8 cellular contexts compared by ENCODE assay signal in the genomic region with DNA sequence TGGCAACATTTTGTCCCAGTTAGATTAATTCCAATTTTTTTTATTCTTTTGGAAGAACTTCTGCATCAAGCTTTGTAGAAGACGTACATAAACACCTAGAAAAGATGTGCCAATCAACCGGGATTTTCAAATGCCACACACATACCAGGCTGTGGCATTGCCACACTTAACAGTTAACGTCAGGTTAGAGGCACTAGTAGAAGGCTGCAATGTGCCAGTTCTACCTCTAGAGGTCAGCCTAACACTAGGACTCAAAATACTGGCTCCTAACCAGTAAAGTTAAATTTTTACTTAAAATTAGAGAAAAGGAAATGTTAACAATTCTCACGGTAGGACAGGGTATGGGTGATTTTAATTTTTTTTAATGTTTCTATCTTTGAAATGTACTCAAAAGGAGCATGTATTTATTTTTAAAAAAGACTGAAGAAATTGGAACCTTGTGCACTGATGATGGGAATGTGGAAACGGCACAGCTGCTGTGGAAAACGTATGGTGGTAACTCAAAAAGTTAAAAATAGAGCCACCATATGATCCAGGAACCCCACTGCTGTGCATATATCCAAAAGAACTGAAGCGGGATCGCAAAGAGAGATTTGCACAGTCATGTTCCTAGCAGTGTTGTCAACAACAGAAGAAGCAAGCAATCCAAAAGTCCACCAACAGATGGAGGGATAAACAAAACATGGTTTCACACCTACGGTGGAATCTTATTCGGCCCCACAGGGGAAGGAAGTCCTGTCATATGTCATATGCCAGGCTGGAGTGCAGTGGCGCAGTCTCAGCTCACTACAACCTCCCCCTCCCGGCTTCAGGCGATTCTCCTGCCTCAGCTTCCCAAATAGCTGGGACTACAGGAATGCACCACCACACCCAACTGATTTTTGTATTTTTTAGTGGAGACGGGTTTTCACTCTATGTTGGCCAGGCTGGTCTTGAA. TPM values are rescaled to one million over a fixed set of nuclear protein-coding genes. Genes with fewer than 3 reads are reported as not detected.
A peak's percentile ranks its signal among the peaks of the same experiment; 100 is the strongest.
DNase-seq lines count a peak whose midpoint lies in the region; ATAC-seq and TF ChIP-seq lines count a peak whose summit lies in the region.

No MANE protein-coding gene starts in this region.

- WGBS in aorta, 2 donors, result 23% methylated on average over 14 of the region's 14 CpGs

- no peak overlapping the region for H3K27ac Mint-ChIP-seq in activated naive CD4-positive, alpha-beta T cell treated with anti-CD3 and anti-CD28 coated beads, Interleukin-2, amount 50 U/mL, for 72 hours

- peak; percentile 90 for TF ChIP-seq CTCF in parathyroid adenoma (IDR thresholded peaks at IDR 0.05)

- no peaks in the 10 kb centered on the region for H3K4me1 ChIP-seq in parathyroid adenoma
- H3K4me1 ChIP-seq in aorta (ENCODE audit: control insufficient read depth in 1 of 2, insufficient read depth in 2 of 2, low read length in 2 of 2), result no peaks in the 10 kb centered on the region

- H3K9me3 Mint-ChIP-seq in activated naive CD4-positive, alpha-beta T cell treated with anti-CD3 and anti-CD28 coated beads, Interleukin-2, amount 50 U/mL, for 72 hours, result no peaks in the 10 kb centered on the region

- H3K27me3 ChIP-seq in parathyroid adenoma (ENCODE audit: control insufficient read depth, insufficient read depth, low read length) (no peaks in the 10 kb centered on the region), aorta (ENCODE audit: control insufficient read depth in 1 of 2, insufficient read depth in 2 of 2, low read length in 1 of 2) (no peaks in the 10 kb centered on the region)

- H3K4me3 ChIP-seq in parathyroid adenoma (ENCODE audit: low read depth, low read length) (no peak overlapping the region), aorta (ENCODE audit: low read length in 2 of 2) (no peak overlapping the region)

- peaks cover 0 to 8% of the 10 kb centered on the region in 2 donors for H3K36me3 Mint-ChIP-seq in activated naive CD4-positive, alpha-beta T cell treated with anti-CD3 and anti-CD28 coated beads, Interleukin-2, amount 50 U/mL, for 72 hours

- no peak overlapping the region for H3K4me2 ChIP-seq in parathyroid adenoma (ENCODE audit: low read length)

- H2AFZ ChIP-seq in parathyroid adenoma, result no peak overlapping the region

- H3K36me3 ChIP-seq in parathyroid adenoma (ENCODE audit: control insufficient read depth, insufficient read depth, low read length) (no peaks in the 10 kb centered on the region), aorta (ENCODE audit: control insufficient read depth in 1 of 2, insufficient read depth in 2 of 2, low read length in 1 of 2) (no peaks in the 10 kb centered on the region)

- intact Hi-C loops in aorta (cut with DNase I), result loop anchor here (2.0 to 10.0 kb wide), 4 partner anchors 209 to 432 kb away; a partner anchor contains a TSS

- peak; percentile 20 to 44 for DNase-seq in NCI-H2081 (lab: John Stamatoyannopoulos, UW)
- no peak for DNase-seq in NCI-H2081 treated with DMSO at 0.1 percent for 48 hours (lab: John Stamatoyannopoulos, UW)
- DNase-seq in KBM-7, result peak; percentile 71
- DNase-seq in SK-N-DZ (ENCODE audit: low spot score), result peak; percentile 45
- peak in 1 of 2 donors; percentile 57 for DNase-seq in activated naive CD4-positive, alpha-beta T cell treated with anti-CD3 and anti-CD28 coated beads, Interleukin-2, amount 50 U/mL, for 72 hours (ENCODE audit: low spot score in 2 of 2)
- DNase-seq in glomerular visceral epithelial cell (ENCODE audit: extremely low spot score), result peak; percentile 68
- DNase-seq in aorta, result peak in 1 of 2 donors; percentile 53

- ATAC-seq in activated naive CD4-positive, alpha-beta T cell treated with anti-CD3 and anti-CD28 coated beads, Interleukin-2, amount 50 U/mL, for 72 hours, result peak; percentile 62 to 70
- peak; percentile 89 for ATAC-seq in aorta (ENCODE audit: low FRiP score)

- H3K27ac ChIP-seq in parathyroid adenoma (no peak overlapping the region), aorta (ENCODE audit: low read depth in 1 of 2, low read length in 2 of 2) (no peak overlapping the region)

- in situ Hi-C loops in KBM-7 (cut with MboI; ENCODE audit: low pct_unique_long_range_greater_than_20kb, low sequenced_read_pairs), result no loop called here

- H3K79me2 ChIP-seq in parathyroid adenoma, result peaks cover 3% of the 10 kb centered on the region

- no peak overlapping the region for H3K9ac ChIP-seq in parathyroid adenoma

- H3K9me3 ChIP-seq in parathyroid adenoma (ENCODE audit: control insufficient read depth, low read length) (no peaks in the 10 kb centered on the region), aorta (ENCODE audit: control insufficient read depth, low read length) (no peaks in the 10 kb centered on the region)

RNA-seq across cellular contexts. Expression of a gene that starts 30.3 kb away (rescaled TPM):
- polyA plus RNA-seq in SK-N-DZ (2014; cell fraction: cytosol; rRNA removed), result 0.25 and 0.67 TPM in 2 replicates
- 0.19 and 0.60 TPM in 2 replicates for polyA plus RNA-seq in SK-N-DZ (2014; cell fraction: nucleus; rRNA removed)
- 10 to 100 TPM in 1 of 2 donors, 1 to 10 TPM in 1; 9.0 to 10.1 TPM for total RNA-seq in activated naive CD4-positive, alpha-beta T cell treated with anti-CD3 and anti-CD28 coated beads, Interleukin-2, amount 50 U/mL, for 72 hours
- total RNA-seq in aorta, result 10 to 100 TPM; 29.5 to 41.4 TPM
- polyA plus RNA-seq in aorta, result 10 to 100 TPM; 21.9 to 72.1 TPM
